ENCODE assay signal across 12 cellular contexts in the genomic region with DNA sequence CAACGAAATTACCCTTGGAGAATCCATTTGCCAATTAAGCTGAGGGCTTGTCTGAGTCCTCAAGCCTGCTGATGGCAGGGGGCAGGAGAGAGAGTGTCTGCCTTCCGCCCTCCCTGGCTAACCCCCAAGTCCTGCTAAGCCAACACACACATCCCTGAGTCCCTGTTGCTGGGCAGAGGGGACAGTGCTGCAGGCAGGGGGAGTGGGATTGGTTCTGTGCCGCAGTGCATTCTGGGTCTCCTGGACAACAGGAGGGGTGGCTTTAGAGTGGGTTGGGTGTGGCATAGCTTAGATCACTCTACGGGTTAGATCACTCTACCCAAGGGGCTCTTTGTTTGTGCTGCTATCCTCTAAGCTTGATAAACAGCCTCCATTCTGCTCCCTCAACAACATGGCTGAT.
DNase-seq lines count a peak whose midpoint lies in the region; FAIRE-seq and TF ChIP-seq lines count a peak whose summit lies in the region.
"Had no signal": no experiment of that assay in that cellular context is flagged by ENCODE, and none has a peak within 500 bp of the region (broad histone marks: within the 10 kb centered on the region; RNA-seq: fewer than 3 reads in every experiment).

No MANE protein-coding gene starts in this region.

- H2BK15ac ChIP-seq in neuronal stem cell (ENCODE audit: low read length), result no peak overlapping the region

- H3K27me3 ChIP-seq in neuronal stem cell (ENCODE audit: control insufficient read depth in 3 of 3, insufficient read depth in 3 of 3, low read depth in 1 of 3, low read length in 3 of 3), result no peaks in the 10 kb centered on the region
- no peaks in the 10 kb centered on the region for H3K27me3 ChIP-seq in suprapubic skin

- H3K14ac ChIP-seq in neuronal stem cell (ENCODE audit: low read length), result no peak overlapping the region

- H3K27ac ChIP-seq in neuronal stem cell (replicated peaks; ENCODE audit: low read length) (peak overlapping the region; percentile 75), suprapubic skin (no peak overlapping the region)
- H3K27ac ChIP-seq: psoas muscle had no signal

- DNase-seq in HT1080 (ENCODE audit: low read depth) (peak; percentile 19), NCI-H524 treated with DMSO at 0.1 percent for 48 hours (lab: John Stamatoyannopoulos, UW) (peak; percentile 90), globus pallidus (ENCODE audit: low spot score) (peak; percentile 5), neuronal stem cell (ENCODE audit: low spot score) (peak; percentile 48), NCI-H187 (lab: John Stamatoyannopoulos, UW) (no peak), suprapubic skin (ENCODE audit: low spot score in 2 of 2) (no peak), frontal cortex (ENCODE audit: low spot score in 2 of 2) (no peak)
- DNase-seq: activated CD4-positive, alpha-beta T cell treated with anti-CD3 and anti-CD28 coated beads, Interleukin-2, amount 10 ng/mL, durations not matched to agents 7 days and 5 days; CD4-positive, alpha-beta T cell; SW 1271 had no signal

- H4K91ac ChIP-seq in neuronal stem cell (ENCODE audit: low read depth, low read length, poor library complexity), result no peak overlapping the region

- peak overlapping the region; percentile 66 for H4K8ac ChIP-seq in neuronal stem cell (ENCODE audit: low read depth, low read length)

- H2BK120ac ChIP-seq in neuronal stem cell (ENCODE audit: low read depth, low read length), result no peak overlapping the region

- no peak overlapping the region for H2BK5ac ChIP-seq in neuronal stem cell (ENCODE audit: low read length)

- H3K4me1 ChIP-seq in neuronal stem cell (ENCODE audit: control insufficient read depth in 2 of 2, insufficient read depth in 1 of 2, low read depth in 1 of 2, low read length in 2 of 2) (peaks cover 0 to 13% of the 10 kb centered on the region in 2 donors), suprapubic skin (no peaks in the 10 kb centered on the region)
- H3K4me1 ChIP-seq: psoas muscle had no signal

- H3K4ac ChIP-seq in neuronal stem cell (ENCODE audit: low read length), result no peak overlapping the region

- no peaks in the 10 kb centered on the region for H3K79me1 ChIP-seq in neuronal stem cell (ENCODE audit: low read depth, low read length)

- no peak for TF ChIP-seq EP300 in suprapubic skin (IDR thresholded peaks at IDR 0.05)

- no peaks in the 10 kb centered on the region for H3K9me3 ChIP-seq in neuronal stem cell (replicated peaks in 1 of 2; ENCODE audit: control insufficient read depth in 2 of 2, insufficient read depth in 1 of 2, low read depth in 1 of 2, low read length in 2 of 2)
- no peaks in the 10 kb centered on the region for H3K9me3 ChIP-seq in suprapubic skin
- H3K9me3 ChIP-seq: psoas muscle had no signal

- H3K4me3 ChIP-seq in neuronal stem cell (ENCODE audit: low read length in 2 of 2), result no peak overlapping the region
- no peak overlapping the region for H3K4me3 ChIP-seq in suprapubic skin
- H3K4me3 ChIP-seq: psoas muscle had no signal

- H3K9ac ChIP-seq in neuronal stem cell (ENCODE audit: low read depth, low read length, poor library complexity), result peak overlapping the region; percentile 35

- peak overlapping the region; percentile 79 for H2AFZ ChIP-seq in neuronal stem cell (ENCODE audit: low read length)

- H3K18ac ChIP-seq in neuronal stem cell (ENCODE audit: low read length), result peak overlapping the region; percentile 74

- H2BK12ac ChIP-seq in neuronal stem cell (ENCODE audit: low read length), result no peak overlapping the region

- no CpG with 5 or more reads among the region's 4 CpGs for WGBS in neuronal stem cell (ENCODE audit: extremely low coverage in 2 of 2, insufficient read length in 2 of 2, insufficient replicate concordance in 1 of 2), 2 donors
- 62% methylated on average over 3 of the region's 4 CpGs for WGBS in suprapubic skin

- no peak overlapping the region for H3K4me2 ChIP-seq in neuronal stem cell (ENCODE audit: insufficient read depth, low read length, poor library complexity, severe bottlenecking)

- no peak overlapping the region for H3K23ac ChIP-seq in neuronal stem cell (ENCODE audit: low read depth, low read length, poor library complexity)

- no peaks in the 10 kb centered on the region for H3K36me3 ChIP-seq in neuronal stem cell (replicated peaks in 1 of 2; ENCODE audit: control insufficient read depth in 2 of 2, insufficient read depth in 2 of 2, low read length in 2 of 2)
- H3K36me3 ChIP-seq in suprapubic skin, result no peaks in the 10 kb centered on the region

- H2AK5ac ChIP-seq in neuronal stem cell (ENCODE audit: low read depth, low read length), result no peak overlapping the region

- FAIRE-seq in frontal cortex (lab: Jason Lieb, UNC), result no peak
- FAIRE-seq: endothelial cell of umbilical vein had no signal

- no peak for TF ChIP-seq CTCF in suprapubic skin (IDR thresholded peaks at IDR 0.05)

- no peak for TF ChIP-seq POLR2A in suprapubic skin (IDR thresholded peaks at IDR 0.05)

Comparison
In these comparisons a context has a peak if more than half of its experiments do, and no peak if none do; other contexts are left out.
1. DNase-seq: peak in HT1080 (single experiment), NCI-H524 treated with DMSO at 0.1 percent for 48 hours (single experiment), globus pallidus (single experiment) and neuronal stem cell (single experiment); none in NCI-H187 (0 of 2), suprapubic skin (0 of 2) and frontal cortex (0 of 2).